Comparison of ENCODE assay signal across 1 cellular context in the genomic region with DNA sequence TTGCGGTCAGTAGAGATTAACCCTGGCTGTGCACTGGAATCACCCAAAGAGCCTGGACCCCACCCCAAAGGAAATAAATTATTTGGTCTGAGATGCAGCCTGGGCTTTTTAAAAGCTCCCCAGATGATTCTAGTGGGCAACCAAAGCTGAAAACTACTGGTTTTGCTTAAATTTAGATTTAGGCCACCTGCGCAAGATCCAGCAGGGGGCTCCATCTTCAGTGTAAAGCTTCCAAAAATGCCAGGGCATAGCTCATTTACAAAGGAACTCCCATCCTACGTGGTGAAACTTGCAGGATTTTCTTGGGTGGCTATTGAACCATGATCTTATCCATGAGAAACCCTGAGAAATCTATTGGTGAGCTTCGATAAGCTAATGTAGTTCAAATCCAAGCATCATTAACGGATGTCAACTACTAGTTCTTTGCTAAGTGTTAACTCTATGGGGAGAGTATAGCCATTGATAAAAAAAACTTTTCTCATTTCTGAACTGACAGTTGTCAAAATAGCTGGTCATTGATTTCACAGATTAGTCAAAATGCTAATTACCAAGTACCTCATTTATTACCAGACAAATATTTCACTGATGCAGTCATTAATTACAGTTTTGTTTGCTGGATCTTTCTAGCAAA.
TF ChIP-seq lines count a peak whose summit lies in the region.

No MANE protein-coding gene starts in this region.

TF ChIP-seq in GM23338, 12 proteins besides CTCF, POLR2A, EP300 and RAD21 (continued from another document):
- TF ChIP-seq, protein P1, sequence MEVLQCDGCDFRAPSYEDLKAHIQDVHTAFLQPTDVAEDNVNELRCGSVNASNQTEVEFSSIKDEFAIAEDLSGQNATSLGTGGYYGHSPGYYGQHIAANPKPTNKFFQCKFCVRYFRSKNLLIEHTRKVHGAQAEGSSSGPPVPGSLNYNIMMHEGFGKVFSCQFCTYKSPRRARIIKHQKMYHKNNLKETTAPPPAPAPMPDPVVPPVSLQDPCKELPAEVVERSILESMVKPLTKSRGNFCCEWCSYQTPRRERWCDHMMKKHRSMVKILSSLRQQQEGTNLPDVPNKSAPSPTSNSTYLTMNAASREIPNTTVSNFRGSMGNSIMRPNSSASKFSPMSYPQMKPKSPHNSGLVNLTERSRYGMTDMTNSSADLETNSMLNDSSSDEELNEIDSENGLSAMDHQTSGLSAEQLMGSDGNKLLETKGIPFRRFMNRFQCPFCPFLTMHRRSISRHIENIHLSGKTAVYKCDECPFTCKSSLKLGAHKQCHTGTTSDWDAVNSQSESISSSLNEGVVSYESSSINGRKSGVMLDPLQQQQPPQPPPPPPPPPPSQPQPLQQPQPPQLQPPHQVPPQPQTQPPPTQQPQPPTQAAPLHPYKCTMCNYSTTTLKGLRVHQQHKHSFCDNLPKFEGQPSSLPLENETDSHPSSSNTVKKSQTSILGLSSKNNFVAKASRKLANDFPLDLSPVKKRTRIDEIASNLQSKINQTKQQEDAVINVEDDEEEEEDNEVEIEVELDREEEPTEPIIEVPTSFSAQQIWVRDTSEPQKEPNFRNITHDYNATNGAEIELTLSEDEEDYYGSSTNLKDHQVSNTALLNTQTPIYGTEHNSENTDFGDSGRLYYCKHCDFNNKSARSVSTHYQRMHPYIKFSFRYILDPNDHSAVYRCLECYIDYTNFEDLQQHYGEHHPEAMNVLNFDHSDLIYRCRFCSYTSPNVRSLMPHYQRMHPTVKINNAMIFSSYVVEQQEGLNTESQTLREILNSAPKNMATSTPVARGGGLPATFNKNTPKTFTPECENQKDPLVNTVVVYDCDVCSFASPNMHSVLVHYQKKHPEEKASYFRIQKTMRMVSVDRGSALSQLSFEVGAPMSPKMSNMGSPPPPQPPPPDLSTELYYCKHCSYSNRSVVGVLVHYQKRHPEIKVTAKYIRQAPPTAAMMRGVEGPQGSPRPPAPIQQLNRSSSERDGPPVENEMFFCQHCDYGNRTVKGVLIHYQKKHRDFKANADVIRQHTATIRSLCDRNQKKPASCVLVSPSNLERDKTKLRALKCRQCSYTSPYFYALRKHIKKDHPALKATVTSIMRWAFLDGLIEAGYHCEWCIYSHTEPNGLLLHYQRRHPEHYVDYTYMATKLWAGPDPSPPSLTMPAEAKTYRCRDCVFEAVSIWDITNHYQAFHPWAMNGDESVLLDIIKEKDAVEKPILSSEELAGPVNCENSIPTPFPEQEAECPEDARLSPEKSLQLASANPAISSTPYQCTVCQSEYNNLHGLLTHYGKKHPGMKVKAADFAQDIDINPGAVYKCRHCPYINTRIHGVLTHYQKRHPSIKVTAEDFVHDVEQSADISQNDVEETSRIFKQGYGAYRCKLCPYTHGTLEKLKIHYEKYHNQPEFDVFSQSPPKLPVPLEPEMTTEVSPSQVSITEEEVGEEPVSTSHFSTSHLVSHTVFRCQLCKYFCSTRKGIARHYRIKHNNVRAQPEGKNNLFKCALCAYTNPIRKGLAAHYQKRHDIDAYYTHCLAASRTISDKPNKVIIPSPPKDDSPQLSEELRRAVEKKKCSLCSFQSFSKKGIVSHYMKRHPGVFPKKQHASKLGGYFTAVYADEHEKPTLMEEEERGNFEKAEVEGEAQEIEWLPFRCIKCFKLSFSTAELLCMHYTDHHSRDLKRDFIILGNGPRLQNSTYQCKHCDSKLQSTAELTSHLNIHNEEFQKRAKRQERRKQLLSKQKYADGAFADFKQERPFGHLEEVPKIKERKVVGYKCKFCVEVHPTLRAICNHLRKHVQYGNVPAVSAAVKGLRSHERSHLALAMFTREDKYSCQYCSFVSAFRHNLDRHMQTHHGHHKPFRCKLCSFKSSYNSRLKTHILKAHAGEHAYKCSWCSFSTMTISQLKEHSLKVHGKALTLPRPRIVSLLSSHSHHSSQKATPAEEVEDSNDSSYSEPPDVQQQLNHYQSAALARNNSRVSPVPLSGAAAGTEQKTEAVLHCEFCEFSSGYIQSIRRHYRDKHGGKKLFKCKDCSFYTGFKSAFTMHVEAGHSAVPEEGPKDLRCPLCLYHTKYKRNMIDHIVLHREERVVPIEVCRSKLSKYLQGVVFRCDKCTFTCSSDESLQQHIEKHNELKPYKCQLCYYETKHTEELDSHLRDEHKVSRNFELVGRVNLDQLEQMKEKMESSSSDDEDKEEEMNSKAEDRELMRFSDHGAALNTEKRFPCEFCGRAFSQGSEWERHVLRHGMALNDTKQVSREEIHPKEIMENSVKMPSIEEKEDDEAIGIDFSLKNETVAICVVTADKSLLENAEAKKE (CRISPR knock-in tag; IDR thresholded peaks at IDR 0.05), result no peak
- no peak for TF ChIP-seq EZH2 (IDR thresholded peaks at IDR 0.05; ENCODE audit: low read depth, unreplicated experiment)
- TF ChIP-seq ZNF331 (CRISPR knock-in tag; IDR thresholded peaks at IDR 0.05; ENCODE audit: low read depth), result no peak
- TF ChIP-seq EZH2phosphoT487 (IDR thresholded peaks at IDR 0.05; ENCODE audit: unreplicated experiment), result no peak
- no peak for TF ChIP-seq NANOG (IDR thresholded peaks at IDR 0.05; ENCODE audit: borderline replicate concordance)
- TF ChIP-seq ZNF114 (CRISPR knock-in tag; IDR thresholded peaks at IDR 0.05), result no peak
- TF ChIP-seq JUNB (IDR thresholded peaks at IDR 0.05; ENCODE audit: unreplicated experiment), result no peak
- no peak for TF ChIP-seq POLR2AphosphoS5 (IDR thresholded peaks at IDR 0.05; ENCODE audit: low read depth)
- TF ChIP-seq, protein P2, sequence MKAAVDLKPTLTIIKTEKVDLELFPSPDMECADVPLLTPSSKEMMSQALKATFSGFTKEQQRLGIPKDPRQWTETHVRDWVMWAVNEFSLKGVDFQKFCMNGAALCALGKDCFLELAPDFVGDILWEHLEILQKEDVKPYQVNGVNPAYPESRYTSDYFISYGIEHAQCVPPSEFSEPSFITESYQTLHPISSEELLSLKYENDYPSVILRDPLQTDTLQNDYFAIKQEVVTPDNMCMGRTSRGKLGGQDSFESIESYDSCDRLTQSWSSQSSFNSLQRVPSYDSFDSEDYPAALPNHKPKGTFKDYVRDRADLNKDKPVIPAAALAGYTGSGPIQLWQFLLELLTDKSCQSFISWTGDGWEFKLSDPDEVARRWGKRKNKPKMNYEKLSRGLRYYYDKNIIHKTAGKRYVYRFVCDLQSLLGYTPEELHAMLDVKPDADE (IDR thresholded peaks at IDR 0.05), result no peak
